In the genomic region with DNA sequence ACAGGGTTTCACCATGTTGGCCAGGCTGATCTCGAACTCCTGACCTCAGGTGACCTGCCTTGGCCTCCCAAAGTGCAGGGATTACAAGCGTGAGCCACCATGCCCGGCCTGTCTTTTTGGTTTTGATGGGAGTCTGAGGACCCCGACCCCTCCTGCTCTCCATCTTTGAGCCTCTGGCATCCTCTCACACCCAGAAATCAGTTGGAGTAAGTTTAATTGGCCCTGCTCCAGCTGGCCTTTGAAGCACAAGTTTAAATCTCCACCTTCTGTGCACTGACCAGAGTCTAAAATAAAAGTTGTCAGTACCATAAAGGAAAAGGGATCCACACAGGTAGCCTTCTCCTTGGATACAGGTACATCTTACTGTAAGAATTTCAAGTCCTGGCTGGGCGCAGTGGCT, we compare ENCODE assay signal across 1 cellular context.
TF ChIP-seq lines count a peak whose summit lies in the region.

No MANE protein-coding gene starts in this region.

TF ChIP-seq in K562, 482 proteins besides CTCF, POLR2A, EP300 and RAD21:
- TF ChIP-seq NFIC (IDR thresholded peaks at IDR 0.05): peak; percentile 20; the same call in 1 of the 2 replicates
- no peak for TF ChIP-seq HNRNPUL1 (IDR thresholded peaks at IDR 0.05; ENCODE audit: low read length)
